22 cellular contexts compared by ENCODE assay signal in the genomic region with DNA sequence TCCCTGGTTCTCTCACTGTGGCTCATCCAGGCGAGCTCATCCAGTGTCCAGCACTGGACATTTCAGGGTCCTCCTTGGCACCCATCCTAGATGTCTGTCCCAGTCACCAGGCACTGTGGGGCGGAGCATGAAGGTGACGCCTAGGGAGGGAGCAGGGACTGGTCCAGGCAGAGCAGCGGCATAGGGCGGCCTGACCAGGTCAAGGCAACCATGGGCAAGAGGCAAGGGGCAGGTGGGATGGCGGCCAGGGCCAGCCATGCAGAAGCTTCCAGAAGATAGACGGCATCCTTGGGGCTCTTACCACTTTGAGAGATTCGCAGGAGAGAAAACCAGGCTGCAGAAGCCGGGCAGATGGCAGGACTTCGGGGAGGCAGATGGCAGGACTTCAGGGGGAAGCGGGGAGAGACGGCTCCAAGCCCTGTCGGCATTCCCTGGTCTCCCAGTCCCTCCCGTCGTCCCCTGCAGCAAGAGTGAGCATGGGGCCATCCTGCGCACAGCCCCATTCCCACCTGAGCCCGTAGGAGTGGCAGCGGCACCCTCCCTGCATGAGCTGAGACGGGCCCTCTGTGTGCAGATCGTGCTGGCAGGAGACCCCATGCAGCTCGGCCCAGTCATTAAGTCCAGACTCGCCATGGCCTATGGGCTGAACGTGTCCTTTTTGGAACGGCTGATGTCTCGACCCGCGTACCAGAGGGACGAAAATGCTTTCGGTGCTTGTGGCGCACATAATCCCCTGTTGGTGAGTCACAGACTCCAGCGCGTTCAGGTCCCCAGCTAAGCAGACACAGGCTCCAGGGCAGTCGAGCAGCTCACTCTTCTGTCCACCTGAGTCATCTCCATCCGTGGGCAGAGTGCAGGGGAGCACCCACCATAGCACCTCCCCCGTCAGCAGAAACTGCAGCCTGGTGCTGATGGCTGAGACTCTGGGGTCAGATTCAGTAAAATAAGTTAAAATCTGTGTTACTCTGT. TPM values are rescaled to one million over a fixed set of nuclear protein-coding genes. Genes with fewer than 3 reads are reported as not detected.
DNase-seq lines count a peak whose midpoint lies in the region; ATAC-seq and TF ChIP-seq lines count a peak whose summit lies in the region.
"Had no signal": no experiment of that assay in that cellular context is flagged by ENCODE, and none has a peak within 500 bp of the region (broad histone marks: within the 10 kb centered on the region; RNA-seq: fewer than 3 reads in every experiment).

No MANE protein-coding gene starts in this region.

- 65% methylated on average over 35 of the region's 35 CpGs for WGBS in smooth muscle cell (ENCODE audit: low lambda C conversion rate)
- 86 to 88% (median 87%) methylated on average over 26 to 35 of the region's 35 CpGs for WGBS in stomach, 5 donors
- WGBS in gastroesophageal sphincter (ENCODE audit: low coverage in 1 of 2), 2 donors = 84 to 100% methylated on average over 2 to 14 of the region's 35 CpGs

- no peaks in the 10 kb centered on the region for H3K36me3 Mint-ChIP-seq in chondrocyte (ENCODE audit: low read depth)
- H3K36me3 Mint-ChIP-seq: CD8-positive, alpha-beta memory T cell; naive thymus-derived CD8-positive, alpha-beta T cell had no signal

- H3K36me3 ChIP-seq in H7 (replicated peaks; ENCODE audit: control insufficient read depth, insufficient read depth, low read length) (no peaks in the 10 kb centered on the region), smooth muscle cell (ENCODE audit: low read depth) (no peaks in the 10 kb centered on the region), stomach (no peaks in the 10 kb centered on the region), gastroesophageal sphincter (no peaks in the 10 kb centered on the region)

- H3K27ac ChIP-seq in smooth muscle cell (ENCODE audit: low read depth) (no peak overlapping the region), stomach (no peak overlapping the region), gastroesophageal sphincter (no peak overlapping the region)

- no peak overlapping the region for H3K27ac Mint-ChIP-seq in chondrocyte (ENCODE audit: unreplicated experiment)
- H3K27ac Mint-ChIP-seq: activated CD4-positive, alpha-beta T cell treated with anti-CD3 and anti-CD28 coated beads, Interleukin-2, amount 10 ng/mL, durations not matched to agents 24 days and 14 days; progenitor cell of endocrine pancreas had no signal

- H3K9me3 ChIP-seq in smooth muscle cell (replicated peaks; ENCODE audit: low read depth) (no peaks in the 10 kb centered on the region), stomach (no peaks in the 10 kb centered on the region), gastroesophageal sphincter (no peaks in the 10 kb centered on the region)

- H3K4me2 ChIP-seq in smooth muscle cell = peak overlapping the region; percentile 29

- ATAC-seq in GM21576 (IDR thresholded peaks at IDR 0.05; ENCODE audit: unreplicated experiment) = no peak
- no peak for ATAC-seq in gastroesophageal sphincter

- DNase-seq in H7 (peak; percentile 47), NCI-H82 treated with DMSO at 0.1 percent for 48 hours (lab: John Stamatoyannopoulos, UW; ENCODE audit: unreplicated experiment) (peak; percentile 2), chondrocyte (ENCODE audit: low spot score) (peak; percentile 86), smooth muscle cell (lab: John Stamatoyannopoulos, UW; ENCODE audit: unreplicated experiment) (no peak), stomach (no peak)
- DNase-seq: activated CD4-positive, alpha-beta T cell treated with anti-CD3 and anti-CD28 coated beads, Interleukin-2, amount 10 ng/mL, durations not matched to agents 24 days and 14 days; activated naive CD4-positive, alpha-beta T cell treated with anti-CD3 and anti-CD28 coated beads, Interleukin-2, amount 50 U/mL, for 16 hours; CD8-positive, alpha-beta memory T cell; dermis blood vessel endothelial cell; DND-41; foreskin fibroblast; KBM-7; mesendoderm; naive thymus-derived CD8-positive, alpha-beta T cell; NCI-H2029; NCI-H510A; Right ventricle myocardium superior; small intestine; stimulated activated CD4-positive, alpha-beta T cell treated with anti-CD3 and anti-CD28 coated beads, Interleukin-4, amount 100 ng/mL, for 4 hours had no signal

- no peaks in the 10 kb centered on the region for H3K27me3 ChIP-seq in H7 (ENCODE audit: control insufficient read depth, insufficient read depth, low read length)
- H3K27me3 ChIP-seq in smooth muscle cell (ENCODE audit: low read depth) = no peaks in the 10 kb centered on the region
- H3K27me3 ChIP-seq in stomach = peaks cover 0 to 8% (median 7%) of the 10 kb centered on the region in 3 donors
- H3K27me3 ChIP-seq in gastroesophageal sphincter = peaks cover 10% of the 10 kb centered on the region

- peaks cover 4% of the 10 kb centered on the region for H3K27me3 Mint-ChIP-seq in chondrocyte (ENCODE audit: low read depth)

- TF ChIP-seq EP300 in stomach (IDR thresholded peaks at IDR 0.05) (no peak), gastroesophageal sphincter (IDR thresholded peaks at IDR 0.05) (no peak)

- no peak overlapping the region for H3K4me3 Mint-ChIP-seq in chondrocyte (ENCODE audit: unreplicated experiment)
- H3K4me3 Mint-ChIP-seq: activated CD4-positive, alpha-beta T cell treated with anti-CD3 and anti-CD28 coated beads, Interleukin-2, amount 10 ng/mL, durations not matched to agents 24 days and 14 days; CD8-positive, alpha-beta memory T cell; naive thymus-derived CD8-positive, alpha-beta T cell had no signal

- no peaks in the 10 kb centered on the region for H3F3A ChIP-seq in smooth muscle cell (ENCODE audit: low read depth)

- H3K9me3 Mint-ChIP-seq in chondrocyte (ENCODE audit: low read depth) = no peaks in the 10 kb centered on the region
- H3K9me3 Mint-ChIP-seq: activated CD4-positive, alpha-beta T cell treated with anti-CD3 and anti-CD28 coated beads, Interleukin-2, amount 10 ng/mL, durations not matched to agents 24 days and 14 days; CD8-positive, alpha-beta memory T cell; naive thymus-derived CD8-positive, alpha-beta T cell had no signal

- intact Hi-C loops in stomach (cut with DNase I; ENCODE audit: low total_unique reads) = loop anchor here (5.0 kb wide), 1 partner anchor 62 kb away; no protein-coding TSS in a partner anchor

- no peak overlapping the region for H2AFZ ChIP-seq in smooth muscle cell (ENCODE audit: low read depth)

- no peaks in the 10 kb centered on the region for H4K20me1 ChIP-seq in smooth muscle cell (ENCODE audit: low read depth)

- H3K4me1 ChIP-seq in smooth muscle cell (ENCODE audit: low read depth) (no peaks in the 10 kb centered on the region), stomach (peaks cover 0 to 7% (median 4%) of the 10 kb centered on the region in 4 donors), gastroesophageal sphincter (peaks cover 0 to 4% (median 0%) of the 10 kb centered on the region in 3 donors)

- no peaks in the 10 kb centered on the region for H3K79me2 ChIP-seq in smooth muscle cell (ENCODE audit: low read depth)

- H3K4me1 Mint-ChIP-seq in chondrocyte (ENCODE audit: low read depth) = peaks cover 8% of the 10 kb centered on the region

- no peak overlapping the region for H3K9ac ChIP-seq in smooth muscle cell (ENCODE audit: low read depth)

- no peak for TF ChIP-seq CTCF in chondrocyte (IDR thresholded peaks at IDR 0.05)
- TF ChIP-seq CTCF in smooth muscle cell (IDR thresholded peaks at IDR 0.05; ENCODE audit: borderline replicate concordance, insufficient read depth, poor library complexity, severe bottlenecking) = no peak
- TF ChIP-seq CTCF in stomach (IDR thresholded peaks at IDR 0.05) = no peak
- no peak for TF ChIP-seq CTCF in gastroesophageal sphincter (IDR thresholded peaks at IDR 0.05)

- H3K4me3 ChIP-seq in H7 (ENCODE audit: insufficient read depth, low read depth, low read length) (no peak overlapping the region), smooth muscle cell (no peak overlapping the region), stomach (no peak overlapping the region), gastroesophageal sphincter (no peak overlapping the region)

- TF ChIP-seq POLR2A in stomach (IDR thresholded peaks at IDR 0.05) = no peak
- no peak for TF ChIP-seq POLR2A in gastroesophageal sphincter (IDR thresholded peaks at IDR 0.05)

RNA-seq across cellular contexts. Expression of a gene that starts 20.1 kb away (rescaled TPM):
- 2.2 and 2.6 TPM in 2 replicates for total RNA-seq in H7 (2014; rRNA removed; shearing (Covaris generic))
- 3.0 to 6.1 TPM (median 3.3 TPM) in 3 replicates for total RNA-seq in chondrocyte
- 5.1 TPM in 2 replicates for total RNA-seq in smooth muscle cell
- polyA plus RNA-seq in smooth muscle cell = 2.5 and 2.9 TPM in 2 replicates
- 1 to 10 TPM in 2 of 5 donors, under 1 TPM in 1, not detected in 2; 0.29 to 1.8 (median 1.6) TPM for total RNA-seq in stomach
- polyA plus RNA-seq in stomach = 1 to 10 TPM in 1 of 3 donors, under 1 TPM in 1, not detected in 1; 0.25 to 1.1 TPM
- under 1 TPM in 2 of 4 donors, not detected in 2; 0.13 to 0.46 TPM for total RNA-seq in gastroesophageal sphincter
- polyA plus RNA-seq: CD8-positive, alpha-beta memory T cell; naive thymus-derived CD8-positive, alpha-beta T cell had no signal

RNA-seq across cellular contexts. Expression of a gene that starts 35.3 kb away (rescaled TPM):
- 83.1 and 84.6 TPM in 2 replicates for total RNA-seq in H7 (2014; rRNA removed; shearing (Covaris generic))
- total RNA-seq in chondrocyte (18.5 to 20.5 TPM (median 20.2 TPM) in 3 replicates), smooth muscle cell (14.0 and 17.8 TPM in 2 replicates), stomach (100 to 1,000 TPM in 2 of 5 donors, 10 to 100 TPM in 3; 13.2 to 245 (median 56.7) TPM), gastroesophageal sphincter (10 to 100 TPM; 15.7 to 22.0 (median 19.0) TPM)
- polyA plus RNA-seq in smooth muscle cell (56.9 and 58.5 TPM in 2 replicates), stomach (10 to 100 TPM; 41.4 to 46.4 (median 45.5) TPM)

RNA-seq across cellular contexts. Expression of a gene that starts 50.4 kb away (rescaled TPM):
- total RNA-seq in H7 (2014; rRNA removed; shearing (Covaris generic)) = 27.8 and 29.9 TPM in 2 replicates
- 14.8 to 22.8 TPM (median 17.1 TPM) in 3 replicates for total RNA-seq in chondrocyte
- total RNA-seq in smooth muscle cell = 9.0 and 16.3 TPM in 2 replicates
- 21.3 and 28.4 TPM in 2 replicates for polyA plus RNA-seq in smooth muscle cell
- total RNA-seq in stomach = 100 to 1,000 TPM in 1 of 5 donors, 10 to 100 TPM in 4; 10.1 to 185 (median 57.2) TPM
- polyA plus RNA-seq in stomach = 10 to 100 TPM; 30.9 to 37.5 (median 33.1) TPM
- total RNA-seq in gastroesophageal sphincter = 10 to 100 TPM; 19.9 to 42.6 (median 27.3) TPM

Comparison
In these comparisons a context has a peak if more than half of its experiments do, and no peak if none do; other contexts are left out.
1. DNase-seq: peak in H7 (single experiment), NCI-H82 treated with DMSO at 0.1 percent for 48 hours (single experiment) and chondrocyte (single experiment); none in smooth muscle cell (single experiment) and stomach (single experiment).